ENCODE assay signal across 12 cellular contexts in the genomic region with DNA sequence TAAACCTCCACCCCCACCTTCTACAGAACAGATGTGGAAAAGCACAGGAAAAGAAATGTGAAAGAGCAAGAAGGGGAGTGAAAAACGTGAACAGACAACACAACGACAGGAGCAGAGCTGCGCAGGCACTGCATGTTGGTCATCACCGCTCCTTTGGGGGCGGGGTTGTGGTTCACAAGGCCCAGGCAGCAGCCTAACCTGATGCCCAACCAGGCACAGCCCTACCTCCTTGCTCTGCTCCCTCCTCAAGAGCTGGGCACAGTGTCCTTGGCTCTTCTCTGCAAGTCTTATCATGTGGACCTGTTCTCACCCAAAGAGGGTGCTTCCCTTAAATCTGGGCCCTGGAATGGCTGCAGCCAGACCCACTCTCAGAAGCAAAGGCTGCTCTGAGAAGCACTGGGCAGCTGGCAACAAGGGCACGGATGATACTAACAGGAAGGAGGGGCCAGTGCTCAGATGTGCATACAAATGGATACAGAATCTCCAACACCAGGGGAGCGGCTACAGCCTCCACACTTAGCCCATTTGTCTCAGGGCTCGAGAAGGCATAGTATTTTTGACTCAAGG.
"Had no signal": no experiment of that assay in that cellular context is flagged by ENCODE, and none has a peak within 500 bp of the region (broad histone marks: within the 10 kb centered on the region; RNA-seq: fewer than 3 reads in every experiment).

No MANE protein-coding gene starts in this region.

- H3K27ac ChIP-seq: left ventricle myocardium inferior, psoas muscle, right lobe of liver had no signal

- ATAC-seq: right lobe of liver had no signal

- H3K9me3 Mint-ChIP-seq: activated CD4-positive, alpha-beta T cell treated with anti-CD3 and anti-CD28 coated beads, Interleukin-2, amount 10 ng/mL, durations not matched to agents 7 days and 5 days; activated naive CD4-positive, alpha-beta T cell treated with anti-CD3 and anti-CD28 coated beads for 36 hours; activated T-helper 2 cell treated with anti-CD3 and anti-CD28 coated beads, Interferon-gamma antibody, Interleukin-2, Interleukin-4, amounts not matched to agents 10 μg/mL and 5 μg/mL and 100 μg/mL, durations not matched to agents 14 hours and 24 hours and 36 hours; dendritic cell treated with granulocyte-macrophage colony-stimulating factor and Interleukin-4, amounts not matched to agents 40 ng/mL and 50 ng/mL, for 4 days; nephron; stimulated activated naive CD8-positive, alpha-beta T cell treated with anti-CD3 and anti-CD28 coated beads, Interleukin-15, Interleukin-2, amounts not matched to agents 100 ng/mL and 50 ng/mL, for 24 hours had no signal

- H3K4me3 Mint-ChIP-seq: activated CD4-positive, alpha-beta T cell treated with anti-CD3 and anti-CD28 coated beads, Interleukin-2, amount 10 ng/mL, durations not matched to agents 7 days and 5 days; activated naive CD4-positive, alpha-beta T cell treated with anti-CD3 and anti-CD28 coated beads for 36 hours; dendritic cell treated with granulocyte-macrophage colony-stimulating factor and Interleukin-4, amounts not matched to agents 40 ng/mL and 50 ng/mL, for 4 days; nephron; stimulated activated naive CD8-positive, alpha-beta T cell treated with anti-CD3 and anti-CD28 coated beads, Interleukin-15, Interleukin-2, amounts not matched to agents 100 ng/mL and 50 ng/mL, for 24 hours had no signal

- DNase-seq: activated CD4-positive, alpha-beta T cell treated with anti-CD3 and anti-CD28 coated beads, Interleukin-2, amount 10 ng/mL, durations not matched to agents 7 days and 5 days; activated naive CD4-positive, alpha-beta T cell treated with anti-CD3 and anti-CD28 coated beads for 36 hours; islet precursor cell; left ventricle myocardium inferior; occipital lobe; right lobe of liver had no signal

- H3K27me3 Mint-ChIP-seq: activated CD4-positive, alpha-beta T cell treated with anti-CD3 and anti-CD28 coated beads, Interleukin-2, amount 10 ng/mL, durations not matched to agents 7 days and 5 days; dendritic cell treated with granulocyte-macrophage colony-stimulating factor and Interleukin-4, amounts not matched to agents 40 ng/mL and 50 ng/mL, for 4 days; stimulated activated naive CD8-positive, alpha-beta T cell treated with anti-CD3 and anti-CD28 coated beads, Interleukin-15, Interleukin-2, amounts not matched to agents 100 ng/mL and 50 ng/mL, for 24 hours had no signal

- H3K4me3 ChIP-seq: left ventricle myocardium inferior, psoas muscle, right lobe of liver, smooth muscle cell had no signal

- H3K4me1 Mint-ChIP-seq: activated CD4-positive, alpha-beta T cell treated with anti-CD3 and anti-CD28 coated beads, Interleukin-2, amount 10 ng/mL, durations not matched to agents 7 days and 5 days; nephron had no signal

- H3K27me3 ChIP-seq: right lobe of liver had no signal

- H3K27ac Mint-ChIP-seq: activated CD4-positive, alpha-beta T cell treated with anti-CD3 and anti-CD28 coated beads, Interleukin-2, amount 10 ng/mL, durations not matched to agents 7 days and 5 days; activated naive CD4-positive, alpha-beta T cell treated with anti-CD3 and anti-CD28 coated beads for 36 hours; activated T-helper 2 cell treated with anti-CD3 and anti-CD28 coated beads, Interferon-gamma antibody, Interleukin-2, Interleukin-4, amounts not matched to agents 10 μg/mL and 5 μg/mL and 100 μg/mL, durations not matched to agents 14 hours and 24 hours and 36 hours; dendritic cell treated with granulocyte-macrophage colony-stimulating factor and Interleukin-4, amounts not matched to agents 40 ng/mL and 50 ng/mL, for 4 days; nephron; stimulated activated naive CD8-positive, alpha-beta T cell treated with anti-CD3 and anti-CD28 coated beads, Interleukin-15, Interleukin-2, amounts not matched to agents 100 ng/mL and 50 ng/mL, for 24 hours had no signal
